ENCODE assay signal across 8 cellular contexts in genomic region chr2:208255557-208256106, GRCh38. TPM values are rescaled to one million over a fixed set of nuclear protein-coding genes. Genes with fewer than 3 reads are reported as not detected.
DNase-seq lines count a peak whose midpoint lies in the region; ATAC-seq and TF ChIP-seq lines count a peak whose summit lies in the region.

No MANE protein-coding gene starts in this region.

- no peaks in the 10 kb centered on the region for H3K9me3 ChIP-seq in RWPE2 (ENCODE audit: severe bottlenecking)

- peaks cover 26% of the 10 kb centered on the region for H3K4me1 Mint-ChIP-seq in stimulated activated memory B cell treated with anti-CD40 and anti-IgM and Interleukin-4, amounts not matched to agents 10 μg/mL and 1 μg/mL and 100 μg/mL, for 72 hours

- TF ChIP-seq CTCF in RWPE2 (IDR thresholded peaks at IDR 0.05; ENCODE audit: poor library complexity, severe bottlenecking) (peak; percentile 16), foreskin fibroblast (IDR thresholded peaks at IDR 0.05; ENCODE audit: low read depth, low read length) (no peak)

- no peaks in the 10 kb centered on the region for H3K9me3 Mint-ChIP-seq in stimulated activated memory B cell treated with anti-CD40 and anti-IgM and Interleukin-4, amounts not matched to agents 10 μg/mL and 1 μg/mL and 100 μg/mL, for 72 hours

- peak; percentile 24 for ATAC-seq in GM18511 (IDR thresholded peaks at IDR 0.05; ENCODE audit: unreplicated experiment)
- ATAC-seq in HG02588 (IDR thresholded peaks at IDR 0.05; ENCODE audit: unreplicated experiment): peak; percentile 11
- no peak for ATAC-seq in RWPE2 (ENCODE audit: low read depth)
- ATAC-seq in stimulated activated memory B cell treated with anti-CD40 and anti-IgM and Interleukin-4, amounts not matched to agents 10 μg/mL and 1 μg/mL and 100 μg/mL, for 72 hours: no peak

- H3K4me1 ChIP-seq in RWPE2 (ENCODE audit: insufficient read depth, poor library complexity, severe bottlenecking): peaks cover 16% of the 10 kb centered on the region

- H3K36me3 Mint-ChIP-seq in stimulated activated memory B cell treated with anti-CD40 and anti-IgM and Interleukin-4, amounts not matched to agents 10 μg/mL and 1 μg/mL and 100 μg/mL, for 72 hours: peaks cover 12% of the 10 kb centered on the region

- H3K27ac Mint-ChIP-seq in stimulated activated memory B cell treated with anti-CD40 and anti-IgM and Interleukin-4, amounts not matched to agents 10 μg/mL and 1 μg/mL and 100 μg/mL, for 72 hours: peak overlapping the region; percentile 63

- H3K4me3 ChIP-seq in RWPE2 (ENCODE audit: severe bottlenecking): peak overlapping the region; percentile 56
- H3K4me3 ChIP-seq in foreskin fibroblast (ENCODE audit: low read depth in 1 of 2, low read length in 2 of 2): peak overlapping the region; percentile 71 to 100

- peak overlapping the region; percentile 66 for H3K27ac ChIP-seq in RWPE2 (ENCODE audit: poor library complexity, severe bottlenecking)

- no peaks in the 10 kb centered on the region for H3K27me3 Mint-ChIP-seq in stimulated activated memory B cell treated with anti-CD40 and anti-IgM and Interleukin-4, amounts not matched to agents 10 μg/mL and 1 μg/mL and 100 μg/mL, for 72 hours

- peaks cover 32% of the 10 kb centered on the region for H3K36me3 ChIP-seq in RWPE2 (ENCODE audit: low read depth)

- H3K27me3 ChIP-seq in RWPE2 (ENCODE audit: insufficient read depth, poor library complexity, severe bottlenecking): no peaks in the 10 kb centered on the region

- no peak for DNase-seq in RWPE2 (ENCODE audit: low spot score)
- no peak for DNase-seq in foreskin fibroblast
- DNase-seq in occipital lobe (lab: John Stamatoyannopoulos, UW): no peak
- no peak for DNase-seq in ecto neural progenitor cell (ENCODE audit: low spot score)
- no peak for DNase-seq in islet precursor cell

- H3K4me3 Mint-ChIP-seq in stimulated activated memory B cell treated with anti-CD40 and anti-IgM and Interleukin-4, amounts not matched to agents 10 μg/mL and 1 μg/mL and 100 μg/mL, for 72 hours: peak overlapping the region; percentile 95

RNA-seq across cellular contexts. Expression of gene IDH1, which starts 0.8 kb away (rescaled TPM):
- total RNA-seq in occipital lobe: 210 TPM

RNA-seq across cellular contexts. Expression of gene PIKFYVE, which starts 10.4 kb away (rescaled TPM):
- total RNA-seq in occipital lobe: 57.1 TPM

Comparison
In these comparisons a context has a peak if more than half of its experiments do, and no peak if none do; other contexts are left out.
1. ATAC-seq: peak in GM18511 (single experiment) and HG02588 (single experiment); none in RWPE2 (single experiment) and stimulated activated memory B cell treated with anti-CD40 and anti-IgM and Interleukin-4, amounts not matched to agents 10 μg/mL and 1 μg/mL and 100 μg/mL, for 72 hours (single experiment).